3 cellular contexts compared by ENCODE assay signal in genomic region chr2:232911712-232912277, GRCh38.
TF ChIP-seq lines count a peak whose summit lies in the region.

No MANE protein-coding gene starts in this region.

TF ChIP-seq in HepG2, 621 proteins besides CTCF, POLR2A, EP300 and RAD21:
- TF ChIP-seq CBX2 (IDR thresholded peaks at IDR 0.05; ENCODE audit: low read depth, low read length), result no peak
- no peak for TF ChIP-seq CBX2 (CRISPR knock-in tag; IDR thresholded peaks at IDR 0.05; ENCODE audit: low read depth)
- TF ChIP-seq, protein P1, sequence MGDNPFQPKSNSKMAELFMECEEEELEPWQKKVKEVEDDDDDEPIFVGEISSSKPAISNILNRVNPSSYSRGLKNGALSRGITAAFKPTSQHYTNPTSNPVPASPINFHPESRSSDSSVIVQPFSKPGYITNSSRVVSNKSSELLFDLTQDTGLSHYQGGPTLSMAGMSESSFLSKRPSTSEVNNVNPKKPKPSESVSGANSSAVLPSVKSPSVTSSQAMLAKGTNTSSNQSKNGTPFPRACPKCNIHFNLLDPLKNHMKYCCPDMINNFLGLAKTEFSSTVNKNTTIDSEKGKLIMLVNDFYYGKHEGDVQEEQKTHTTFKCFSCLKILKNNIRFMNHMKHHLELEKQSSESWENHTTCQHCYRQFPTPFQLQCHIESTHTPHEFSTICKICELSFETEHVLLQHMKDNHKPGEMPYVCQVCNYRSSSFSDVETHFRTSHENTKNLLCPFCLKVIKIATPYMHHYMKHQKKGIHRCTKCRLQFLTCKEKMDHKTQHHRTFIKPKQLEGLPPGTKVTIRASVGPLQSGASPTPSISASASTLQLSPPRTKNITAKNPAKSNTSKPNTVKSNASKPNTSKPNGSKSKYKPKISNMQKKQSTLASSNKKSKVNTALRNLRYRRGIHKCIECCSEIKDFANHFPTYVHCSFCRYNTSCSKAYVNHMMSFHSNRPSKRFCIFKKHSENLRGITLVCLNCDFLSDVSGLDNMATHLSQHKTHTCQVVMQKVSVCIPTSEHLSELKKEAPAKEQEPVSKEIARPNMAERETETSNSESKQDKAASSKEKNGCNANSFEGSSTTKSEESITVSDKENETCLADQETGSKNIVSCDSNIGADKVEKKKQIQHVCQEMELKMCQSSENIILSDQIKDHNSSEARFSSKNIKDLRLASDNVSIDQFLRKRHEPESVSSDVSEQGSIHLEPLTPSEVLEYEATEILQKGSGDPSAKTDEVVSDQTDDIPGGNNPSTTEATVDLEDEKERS (CRISPR knock-in tag; IDR thresholded peaks at IDR 0.05), result peak; percentile 96

TF ChIP-seq in HEK293, 187 proteins besides CTCF, POLR2A, EP300 and RAD21:
- TF ChIP-seq ZNF24 (tag by site-specific recombination; IDR thresholded peaks at IDR 0.05), result no peak
- TF ChIP-seq TRIM28 (IDR thresholded peaks at IDR 0.05; ENCODE audit: borderline replicate concordance, low read length), result peak; percentile 20; the same call in 1 of the 2 replicates
- peak; percentile 79 for TF ChIP-seq SETDB1 (IDR thresholded peaks at IDR 0.05; ENCODE audit: insufficient read length, low read length)

TF ChIP-seq in K562, 482 proteins besides CTCF, POLR2A, EP300 and RAD21:
- TF ChIP-seq ASH1L (IDR thresholded peaks at IDR 0.05; ENCODE audit: borderline replicate concordance, low read depth, partially characterized antibody) (no peak), YY1 (IDR thresholded peaks at IDR 0.05; ENCODE audit: borderline replicate concordance in 1 of 3, control insufficient read depth in 1 of 3, extremely low read depth in 1 of 3, insufficient read depth in 3 of 3, insufficient read length in 1 of 3, insufficient replicate concordance in 2 of 3, low read depth in 1 of 3, low read length in 2 of 3) (no peak), ZNF507 (tag; conservative IDR thresholded peaks at IDR 0.05) (peak; percentile 56), IFI16 (CRISPR knock-in tag; IDR thresholded peaks at IDR 0.05) (no peak), TEAD4 (IDR thresholded peaks at IDR 0.05; ENCODE audit: low read length) (no peak), TEAD4 (CRISPR knock-in tag; IDR thresholded peaks at IDR 0.05; ENCODE audit: borderline replicate concordance) (no peak)
